ENCODE assay signal across 12 cellular contexts in the genomic region with DNA sequence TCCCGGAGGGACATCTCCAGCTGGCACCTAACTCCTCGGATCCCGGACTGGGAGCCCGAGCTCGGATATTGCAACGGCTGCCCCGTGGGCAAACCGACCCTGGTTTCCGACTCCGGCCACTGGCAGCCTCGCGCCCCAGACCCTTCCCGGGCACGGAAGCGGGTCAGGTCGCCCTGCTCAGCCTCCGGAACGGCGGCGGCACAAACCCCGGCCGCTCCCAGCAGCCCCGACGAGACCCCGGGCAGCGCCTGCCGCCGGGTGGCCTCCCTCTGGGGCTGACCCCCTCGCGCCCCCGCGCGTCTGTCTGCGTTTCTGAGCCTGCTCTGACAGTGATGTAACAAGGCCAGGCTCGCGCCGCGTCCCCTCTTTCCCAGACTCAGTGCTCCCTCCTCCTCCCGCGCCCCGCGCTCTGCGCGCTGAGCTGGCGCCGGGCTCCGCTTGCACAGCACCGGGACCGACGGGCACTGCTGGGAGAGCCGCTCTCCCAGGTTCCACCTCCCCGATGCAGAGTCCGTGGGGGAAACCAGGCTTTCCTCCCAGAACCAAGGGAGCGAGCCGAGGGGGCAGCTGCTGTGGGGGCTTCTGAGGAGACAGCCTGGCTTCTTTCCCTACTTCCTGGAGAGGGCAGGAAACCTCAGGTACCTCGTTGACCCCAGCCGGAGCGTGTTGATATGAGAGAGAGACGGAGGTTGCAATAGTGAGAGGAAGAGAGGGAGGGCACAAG. TPM values are rescaled to one million over a fixed set of nuclear protein-coding genes. Genes with fewer than 3 reads are reported as not detected.
A peak's percentile ranks its signal among the peaks of the same experiment; 100 is the strongest.
DNase-seq lines count a peak whose midpoint lies in the region; ATAC-seq and TF ChIP-seq lines count a peak whose summit lies in the region.
"Had no signal": no experiment of that assay in that cellular context is flagged by ENCODE, and none has a peak within 500 bp of the region (broad histone marks: within the 10 kb centered on the region; RNA-seq: fewer than 3 reads in every experiment).

A gene with protein sequence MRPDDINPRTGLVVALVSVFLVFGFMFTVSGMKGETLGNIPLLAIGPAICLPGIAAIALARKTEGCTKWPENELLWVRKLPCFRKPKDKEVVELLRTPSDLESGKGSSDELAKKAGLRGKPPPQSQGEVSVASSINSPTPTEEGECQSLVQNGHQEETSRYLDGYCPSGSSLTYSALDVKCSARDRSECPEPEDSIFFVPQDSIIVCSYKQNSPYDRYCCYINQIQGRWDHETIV (plus strand): TSS at position 373 of the 724 bp plus-strand sequence. CDS start 644 bp downstream, outside the sequence.

- TF ChIP-seq CTCF in MCF 10A (IDR thresholded peaks at IDR 0.05; ENCODE audit: unreplicated experiment) (no peak), upper lobe of right lung (IDR thresholded peaks at IDR 0.05) (no peak)

- no peak within 1 kb of the TSS for H3K27ac Mint-ChIP-seq in MCF 10A (ENCODE audit: low read depth, unreplicated experiment)

- H3K36me3 Mint-ChIP-seq in MCF 10A (ENCODE audit: insufficient read depth, unreplicated experiment): no peaks in the 10 kb centered on the region

- H3K4me3 ChIP-seq in upper lobe of right lung: peak within 1 kb of the TSS; percentile 4
- H3K4me3 ChIP-seq: BLaER1 had no signal

- ATAC-seq in Right ventricle myocardium inferior (no peak), Right ventricle myocardium superior (ENCODE audit: poor library complexity) (no peak), upper lobe of right lung (peak; percentile 9), GM21381 (IDR thresholded peaks at IDR 0.05; ENCODE audit: unreplicated experiment) (no peak), HG02642 (IDR thresholded peaks at IDR 0.05; ENCODE audit: poor library complexity, unreplicated experiment) (no peak)

- H3K27me3 ChIP-seq in upper lobe of right lung: peaks cover 44% of the 10 kb centered on the region
- H3K27me3 ChIP-seq: BLaER1 had no signal

- BruUV-seq in MCF 10A (replicated peaks; lab: Mats Ljungman, UMichigan): no TSS peak

- no peaks in the 10 kb centered on the region for H3K4me1 ChIP-seq in upper lobe of right lung
- H3K4me1 ChIP-seq: BLaER1 had no signal

- POLR2A ChIA-PET in MCF 10A (lab: Yijun Ruan, JAX): no interaction called here

- H3K36me3 ChIP-seq in upper lobe of right lung: no peaks in the 10 kb centered on the region
- H3K36me3 ChIP-seq: BLaER1 had no signal

- no peak within 1 kb of the TSS for H3K27ac ChIP-seq in upper lobe of right lung
- H3K27ac ChIP-seq: BLaER1 had no signal

- CTCF ChIA-PET in MCF 10A (lab: Yijun Ruan, JAX): no interaction called here

- DNase-seq in Right ventricle myocardium inferior (ENCODE audit: missing footprints) (peak; percentile 69), Right ventricle myocardium superior (no peak), MCF 10A (ENCODE audit: unreplicated experiment) (no peak), left kidney (ENCODE audit: low read depth, low spot score) (peak; percentile 89), upper lobe of right lung (no peak), NAMALWA (ENCODE audit: low spot score) (no peak)
- DNase-seq: dermis blood vessel endothelial cell; NCI-H146; stimulated activated CD4-positive, alpha-beta T cell treated with anti-CD3 and anti-CD28 coated beads, Interleukin-12 subunit alpha, Interleukin-12 subunit beta, amount 100 ng/mL, for 4 hours had no signal

- no peaks in the 10 kb centered on the region for H3K9me3 Mint-ChIP-seq in MCF 10A (ENCODE audit: unreplicated experiment)

- H3K4me3 Mint-ChIP-seq in MCF 10A (ENCODE audit: unreplicated experiment): peak within 1 kb of the TSS; percentile 15

- no peaks in the 10 kb centered on the region for H3K4me1 Mint-ChIP-seq in MCF 10A (ENCODE audit: insufficient read depth, unreplicated experiment)

- H3K27me3 Mint-ChIP-seq in MCF 10A (ENCODE audit: insufficient read depth, unreplicated experiment): peaks cover 92% of the 10 kb centered on the region

- intact Hi-C loops in Right ventricle myocardium inferior (cut with DNase I): no loop called here
- intact Hi-C loops in Right ventricle myocardium superior (cut with DNase I): no loop called here
- intact Hi-C loops in MCF 10A (cut with micrococcal nuclease): no loop called here
- intact Hi-C loops in upper lobe of right lung (cut with DNase I): no loop called here

- H3K9me3 ChIP-seq in upper lobe of right lung: no peaks in the 10 kb centered on the region

RNA-seq across cellular contexts. Expression of the gene that starts here (rescaled TPM):
- total RNA-seq in Right ventricle myocardium inferior (not detected), Right ventricle myocardium superior (not detected), MCF 10A (2022) (not detected in 2 replicates), upper lobe of right lung (not detected)
- total RNA-seq: dermis blood vessel endothelial cell had no signal

Comparison
In these comparisons a context has a peak if more than half of its experiments do, and no peak if none do; other contexts are left out.
1. Peak in DNase-seq in Right ventricle myocardium inferior; RNA of the gene not detected or under 1 TPM.
2. Peak in ATAC-seq and H3K4me3 ChIP-seq in upper lobe of right lung; RNA of the gene not detected or under 1 TPM.